ENCODE assay signal across 8 cellular contexts in genomic region chr15:21272176-21272982, GRCh38.
A peak's percentile ranks its signal among the peaks of the same experiment; 100 is the strongest.
DNase-seq lines count a peak whose midpoint lies in the region; ATAC-seq and TF ChIP-seq lines count a peak whose summit lies in the region.
"Not testable (repeated sequence)": the region's sequence is repeated elsewhere in the genome, so short reads cannot be mapped to it uniquely, and the experiment has no call there.

No MANE protein-coding gene starts in this region.

- not testable (repeated sequence) for H3K36me3 Mint-ChIP-seq in activated T-helper 17 cell treated with anti-CD3 and anti-CD28 coated beads, Interleukin-2, amount 50 U/mL, for 72 hours (ENCODE audit: low read depth)

- not testable (repeated sequence) for H3K4me3 ChIP-seq in NB4 (ENCODE audit: low read depth, low read length)

- ATAC-seq in GM19351 (IDR thresholded peaks at IDR 0.05; ENCODE audit: unreplicated experiment) (peak; percentile 71), HG02588 (IDR thresholded peaks at IDR 0.05; ENCODE audit: unreplicated experiment) (peak; percentile 61), HG03196 (IDR thresholded peaks at IDR 0.05; ENCODE audit: unreplicated experiment) (peak; percentile 54)
- ATAC-seq in activated T-helper 17 cell treated with anti-CD3 and anti-CD28 coated beads, Interleukin-2, amount 50 U/mL, for 72 hours (replicated peaks), result peak; percentile 62

- not testable (repeated sequence) for H3K27ac Mint-ChIP-seq in activated T-helper 17 cell treated with anti-CD3 and anti-CD28 coated beads, Interleukin-2, amount 50 U/mL, for 72 hours

- DNase-seq in COLO829 (ENCODE audit: low spot score) (peak; percentile 74), NB4 (ENCODE audit: low read depth) (peak; percentile 40), glomerular visceral epithelial cell (ENCODE audit: extremely low spot score) (peak; percentile 1), pons (ENCODE audit: low spot score) (peak; percentile 60)

- not testable (repeated sequence) for H3K9me3 Mint-ChIP-seq in activated T-helper 17 cell treated with anti-CD3 and anti-CD28 coated beads, Interleukin-2, amount 50 U/mL, for 72 hours

- H3K4me1 Mint-ChIP-seq in activated T-helper 17 cell treated with anti-CD3 and anti-CD28 coated beads, Interleukin-2, amount 50 U/mL, for 72 hours, result not testable (repeated sequence)

- TF ChIP-seq CTCF in NB4 (IDR thresholded peaks at IDR 0.05; ENCODE audit: low read depth, low read length), result not testable (repeated sequence)

- H3K27me3 Mint-ChIP-seq in activated T-helper 17 cell treated with anti-CD3 and anti-CD28 coated beads, Interleukin-2, amount 50 U/mL, for 72 hours, result peaks cover 15% of the 10 kb centered on the region

- not testable (repeated sequence) for TF ChIP-seq POLR2A in NB4 (IDR thresholded peaks at IDR 0.05; ENCODE audit: extremely low read depth, insufficient read length)

- not testable (repeated sequence) for H3K4me3 Mint-ChIP-seq in activated T-helper 17 cell treated with anti-CD3 and anti-CD28 coated beads, Interleukin-2, amount 50 U/mL, for 72 hours

Comparison
In these comparisons a context has a peak if more than half of its experiments do, and no peak if none do; other contexts are left out.
1. DNase-seq: peak in every context shown above with its lines; median percentile 74 in COLO829; 60 in pons; 40 in NB4; 1 in glomerular visceral epithelial cell.